12 cellular contexts compared by ENCODE assay signal in genomic region chr18:23196119-23197004, GRCh38.
DNase-seq lines count a peak whose midpoint lies in the region; ATAC-seq and TF ChIP-seq lines count a peak whose summit lies in the region.
"Had no signal": no experiment of that assay in that cellular context is flagged by ENCODE, and none has a peak within 500 bp of the region (broad histone marks: within the 10 kb centered on the region; RNA-seq: fewer than 3 reads in every experiment).

No MANE protein-coding gene starts in this region.

- TF ChIP-seq CTCF in lower lobe of right lung (IDR thresholded peaks at IDR 0.05) = no peak
- no peak for TF ChIP-seq CTCF in type B pancreatic cell (conservative IDR thresholded peaks at IDR 0.05)

- WGBS in HUES64 = 50% methylated on average over 22 of the region's 22 CpGs

- peaks cover 50% of the 10 kb centered on the region for H3K4me1 Mint-ChIP-seq in type B pancreatic cell (ENCODE audit: unreplicated experiment)

- H3K27ac ChIP-seq in HUES64 (ENCODE audit: low read depth, low read length) = peak overlapping the region; percentile 59
- H3K27ac ChIP-seq in lower lobe of right lung = peak overlapping the region; percentile 59
- H3K27ac ChIP-seq: KMS-11, right atrium auricular region had no signal

- H3K4me3 Mint-ChIP-seq in type B pancreatic cell = peak overlapping the region; percentile 50

- H3K27me3 Mint-ChIP-seq in type B pancreatic cell = no peaks in the 10 kb centered on the region

- DNase-seq in astrocyte of the hippocampus (ENCODE audit: low read depth, low spot score) (peak; percentile 19), lower lobe of right lung (no peak), type B pancreatic cell (ENCODE audit: extremely low spot score, unreplicated experiment) (no peak), NCI-H1105 (lab: John Stamatoyannopoulos, UW) (no peak), NOMO-1 treated with dmso at 0.1 percent for 144 hours (lab: John Stamatoyannopoulos, UW; ENCODE audit: unreplicated experiment) (no peak)
- DNase-seq: foreskin fibroblast; NCI-H1436; stimulated activated CD4-positive, alpha-beta T cell treated with anti-CD3 and anti-CD28 coated beads, Interleukin-2, amount 100 ng/mL, for 48 hours had no signal

- no peaks in the 10 kb centered on the region for H3K9me3 Mint-ChIP-seq in type B pancreatic cell

- H3K27me3 ChIP-seq in HUES64 (ENCODE audit: insufficient read depth, low read length) (no peaks in the 10 kb centered on the region), lower lobe of right lung (ENCODE audit: low read depth) (no peaks in the 10 kb centered on the region)
- H3K27me3 ChIP-seq: right atrium auricular region had no signal

- H3K36me3 Mint-ChIP-seq in type B pancreatic cell = peaks cover 14% of the 10 kb centered on the region

- H3K27ac Mint-ChIP-seq in type B pancreatic cell = peak overlapping the region; percentile 61

- H3K9me3 ChIP-seq in HUES64 (ENCODE audit: insufficient read depth, low read depth, low read length) (no peaks in the 10 kb centered on the region), lower lobe of right lung (no peaks in the 10 kb centered on the region)
- H3K9me3 ChIP-seq: right atrium auricular region had no signal

- H3K36me3 ChIP-seq in HUES64 (ENCODE audit: insufficient read depth, low read length) (peaks cover 36% of the 10 kb centered on the region), lower lobe of right lung (peaks cover 21% of the 10 kb centered on the region)
- H3K36me3 ChIP-seq: right atrium auricular region had no signal

- ATAC-seq in lower lobe of right lung (peak; percentile 61 to 67), GM18517 (IDR thresholded peaks at IDR 0.05; ENCODE audit: unreplicated experiment) (no peak)

- intact Hi-C loops in lower lobe of right lung (cut with DNase I) = no loop called here

- H3K4me3 ChIP-seq in HUES64 (ENCODE audit: low read length) (no peak overlapping the region), lower lobe of right lung (no peak overlapping the region)
- H3K4me3 ChIP-seq: right atrium auricular region had no signal

- peaks cover 30% of the 10 kb centered on the region for H3K4me1 ChIP-seq in HUES64 (ENCODE audit: insufficient read depth, low read length)
- H3K4me1 ChIP-seq in lower lobe of right lung = peaks cover 30% of the 10 kb centered on the region
- H3K4me1 ChIP-seq: right atrium auricular region had no signal

- no peak overlapping the region for H3K9ac ChIP-seq in HUES64 (ENCODE audit: low read depth, low read length)
- H3K9ac ChIP-seq: KMS-11 had no signal
